ENCODE assay signal across 19 cellular contexts in the genomic region with DNA sequence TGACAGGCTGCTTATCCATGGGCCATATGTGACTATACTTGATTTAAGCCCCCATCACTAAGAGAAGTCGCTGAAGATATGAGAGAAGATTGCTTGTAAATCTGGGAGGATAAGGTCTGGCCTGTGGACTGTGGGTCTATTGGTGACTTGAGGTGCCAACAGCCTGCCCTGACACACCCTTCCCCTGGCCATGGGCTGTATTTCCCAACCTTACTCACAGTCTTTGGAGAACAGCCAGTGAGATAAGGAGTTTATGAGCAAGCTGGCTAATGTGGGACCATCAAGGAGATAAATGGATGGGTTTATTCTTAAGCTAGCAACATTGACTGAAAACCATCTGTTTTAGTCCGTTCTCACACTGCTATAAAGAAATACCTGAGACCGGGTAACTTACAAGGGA.
DNase-seq lines count a peak whose midpoint lies in the region; ATAC-seq and TF ChIP-seq lines count a peak whose summit lies in the region.
"Had no signal": no experiment of that assay in that cellular context is flagged by ENCODE, and none has a peak within 500 bp of the region (broad histone marks: within the 10 kb centered on the region; RNA-seq: fewer than 3 reads in every experiment).

No MANE protein-coding gene starts in this region.

- H2BK5ac ChIP-seq in trophoblast cell (ENCODE audit: low read depth, low read length, poor library complexity): no peak overlapping the region

- no peak overlapping the region for H2BK12ac ChIP-seq in trophoblast cell (ENCODE audit: low read length)

- BruUV-seq in mammary epithelial cell (replicated peaks; lab: Mats Ljungman, UMichigan): no TSS peak

- H3K23ac ChIP-seq in trophoblast cell (ENCODE audit: low read length): no peak overlapping the region

- H4K91ac ChIP-seq in trophoblast cell (ENCODE audit: low read depth, low read length): no peak overlapping the region

- no peak overlapping the region for H3K18ac ChIP-seq in trophoblast cell (ENCODE audit: low read length)

- no peak overlapping the region for H3K4me2 ChIP-seq in mammary epithelial cell (ENCODE audit: insufficient read depth, low read depth, low read length)
- no peak overlapping the region for H3K4me2 ChIP-seq in trophoblast cell (ENCODE audit: low read length)

- H3K9me3 ChIP-seq in Peyer's patch: no peaks in the 10 kb centered on the region
- H3K9me3 ChIP-seq in mammary epithelial cell (replicated peaks; ENCODE audit: insufficient read depth, low read length): no peaks in the 10 kb centered on the region
- no peaks in the 10 kb centered on the region for H3K9me3 ChIP-seq in trophoblast cell (ENCODE audit: insufficient read depth, low read depth, low read length)
- no peaks in the 10 kb centered on the region for H3K9me3 ChIP-seq in psoas muscle
- H3K9me3 ChIP-seq: ascending aorta, sigmoid colon, vagina had no signal

- no peaks in the 10 kb centered on the region for H3K27me3 ChIP-seq in Peyer's patch
- no peaks in the 10 kb centered on the region for H3K27me3 ChIP-seq in mammary epithelial cell (ENCODE audit: insufficient read depth, low read length)
- H3K27me3 ChIP-seq in trophoblast cell (ENCODE audit: insufficient read depth, low read length): no peaks in the 10 kb centered on the region
- H3K27me3 ChIP-seq in psoas muscle (ENCODE audit: insufficient read depth in 3 of 3, low read length in 2 of 3): no peaks in the 10 kb centered on the region
- H3K27me3 ChIP-seq: ascending aorta, sigmoid colon, vagina had no signal

- H3K79me1 ChIP-seq in trophoblast cell (ENCODE audit: low read length): no peaks in the 10 kb centered on the region

- H3K36me3 Mint-ChIP-seq in activated T-cell treated with anti-CD3 and anti-CD28 coated beads, Interleukin-2, amount 50 U/mL, for 4 hours (ENCODE audit: insufficient read depth): no peaks in the 10 kb centered on the region
- no peaks in the 10 kb centered on the region for H3K36me3 Mint-ChIP-seq in stimulated activated memory B cell treated with anti-CD40 and anti-IgM and Interleukin-4, amounts not matched to agents 10 μg/mL and 1 μg/mL and 100 μg/mL, for 72 hours
- H3K36me3 Mint-ChIP-seq: CD14-positive monocyte, natural killer cell had no signal

- no peak overlapping the region for H4K8ac ChIP-seq in trophoblast cell (ENCODE audit: low read depth, low read length)

- TF ChIP-seq POLR2A in Peyer's patch (IDR thresholded peaks at IDR 0.05): no peak

- TF ChIP-seq CTCF in Peyer's patch (IDR thresholded peaks at IDR 0.05): no peak
- no peak for TF ChIP-seq CTCF in mammary epithelial cell (conservative IDR thresholded peaks at IDR 0.05 in 1 of 2, IDR thresholded peaks at IDR 0.05 in 1 of 2; ENCODE audit: extremely low read depth in 1 of 2, insufficient read depth in 1 of 2, low read depth in 1 of 2, low read length in 2 of 2)
- TF ChIP-seq CTCF in psoas muscle (IDR thresholded peaks at IDR 0.05): no peak

- H3K9ac ChIP-seq in mammary epithelial cell (ENCODE audit: insufficient read depth, low read length) (no peak overlapping the region), trophoblast cell (ENCODE audit: low read length) (no peak overlapping the region)
- H3K9ac ChIP-seq: parathyroid adenoma had no signal

- no peak overlapping the region for H3K14ac ChIP-seq in trophoblast cell (ENCODE audit: low read length)

- no peak overlapping the region for H4K12ac ChIP-seq in trophoblast cell (ENCODE audit: low read depth, low read length)

- H3K4ac ChIP-seq in trophoblast cell (ENCODE audit: low read depth, low read length): no peak overlapping the region

- no peak overlapping the region for H3K4me3 Mint-ChIP-seq in activated T-cell treated with anti-CD3 and anti-CD28 coated beads, Interleukin-2, amount 50 U/mL, for 4 hours
- H3K4me3 Mint-ChIP-seq in stimulated activated memory B cell treated with anti-CD40 and anti-IgM and Interleukin-4, amounts not matched to agents 10 μg/mL and 1 μg/mL and 100 μg/mL, for 72 hours: no peak overlapping the region
- H3K4me3 Mint-ChIP-seq: CD14-positive monocyte, natural killer cell had no signal

- 83% methylated on average over 3 of the region's 3 CpGs for WGBS in mammary epithelial cell (ENCODE audit: low coverage, missing lambda C conversion rate)
- no CpG with 5 or more reads among the region's 3 CpGs for WGBS in trophoblast cell (ENCODE audit: extremely low coverage, insufficient coverage, insufficient read length)
- WGBS in psoas muscle, 3 donors: 86 to 93% (median 90%) methylated on average over 3 of the region's 3 CpGs

- H3K79me2 ChIP-seq in mammary epithelial cell (ENCODE audit: insufficient read depth, low read length) (no peaks in the 10 kb centered on the region), trophoblast cell (ENCODE audit: control insufficient read depth, insufficient read depth, low read length, poor library complexity) (no peaks in the 10 kb centered on the region)
- H3K79me2 ChIP-seq: parathyroid adenoma had no signal

- no peaks in the 10 kb centered on the region for H3K27me3 Mint-ChIP-seq in activated T-cell treated with anti-CD3 and anti-CD28 coated beads, Interleukin-2, amount 50 U/mL, for 4 hours (ENCODE audit: low read depth)
- H3K27me3 Mint-ChIP-seq in stimulated activated memory B cell treated with anti-CD40 and anti-IgM and Interleukin-4, amounts not matched to agents 10 μg/mL and 1 μg/mL and 100 μg/mL, for 72 hours: no peaks in the 10 kb centered on the region

- no peak overlapping the region for H2AK5ac ChIP-seq in trophoblast cell (ENCODE audit: low read length)

- H3K4me1 ChIP-seq in Peyer's patch: no peaks in the 10 kb centered on the region
- H3K4me1 ChIP-seq in mammary epithelial cell (ENCODE audit: insufficient read depth, low read length): no peaks in the 10 kb centered on the region
- H3K4me1 ChIP-seq in trophoblast cell (ENCODE audit: control insufficient read depth in 1 of 2, insufficient read depth in 2 of 2, low read length in 2 of 2): no peaks in the 10 kb centered on the region
- H3K4me1 ChIP-seq in psoas muscle: no peaks in the 10 kb centered on the region
- H3K4me1 ChIP-seq: ascending aorta, parathyroid adenoma, sigmoid colon, vagina had no signal

- H2BK120ac ChIP-seq in trophoblast cell (ENCODE audit: insufficient read depth, low read length, poor library complexity): no peak overlapping the region

- in situ Hi-C loops in mammary epithelial cell (cut with MboI; ENCODE audit: low sequenced_read_pairs in 2 of 2): no loop called here

- H3K4me3 ChIP-seq in Peyer's patch (no peak overlapping the region), mammary epithelial cell (replicated peaks in 1 of 3; ENCODE audit: insufficient read depth in 1 of 3, low read depth in 2 of 3, low read length in 3 of 3) (no peak overlapping the region), trophoblast cell (ENCODE audit: low read depth, low read length) (no peak overlapping the region), psoas muscle (no peak overlapping the region)
- H3K4me3 ChIP-seq: ascending aorta, sigmoid colon, vagina had no signal

- CTCF ChIA-PET in mammary epithelial cell (lab: Charles Lee; ENCODE audit: low non-redundant PET): no interaction called here

- no peaks in the 10 kb centered on the region for H3K36me3 ChIP-seq in Peyer's patch
- H3K36me3 ChIP-seq in mammary epithelial cell (ENCODE audit: insufficient read depth, low read length): no peaks in the 10 kb centered on the region
- H3K36me3 ChIP-seq in trophoblast cell (ENCODE audit: control insufficient read depth in 1 of 2, insufficient read depth in 2 of 2, low read length in 2 of 2): no peaks in the 10 kb centered on the region
- no peaks in the 10 kb centered on the region for H3K36me3 ChIP-seq in psoas muscle (ENCODE audit: insufficient read depth in 1 of 2, low read depth in 1 of 2)
- H3K36me3 ChIP-seq: ascending aorta, sigmoid colon, vagina had no signal

- no peaks in the 10 kb centered on the region for H4K20me1 ChIP-seq in mammary epithelial cell (ENCODE audit: insufficient read depth, low read length)

- intact Hi-C loops in mammary epithelial cell (cut with micrococcal nuclease): no loop called here
- intact Hi-C loops in psoas muscle (cut with DNase I): no loop called here

- H3K27ac Mint-ChIP-seq in stimulated activated memory B cell treated with anti-CD40 and anti-IgM and Interleukin-4, amounts not matched to agents 10 μg/mL and 1 μg/mL and 100 μg/mL, for 72 hours: no peak overlapping the region
- H3K27ac Mint-ChIP-seq: CD14-positive monocyte, natural killer cell had no signal

- no peaks in the 10 kb centered on the region for H3K9me3 Mint-ChIP-seq in activated T-cell treated with anti-CD3 and anti-CD28 coated beads, Interleukin-2, amount 50 U/mL, for 4 hours
- no peaks in the 10 kb centered on the region for H3K9me3 Mint-ChIP-seq in stimulated activated memory B cell treated with anti-CD40 and anti-IgM and Interleukin-4, amounts not matched to agents 10 μg/mL and 1 μg/mL and 100 μg/mL, for 72 hours
- H3K9me3 Mint-ChIP-seq: natural killer cell had no signal

- no peaks in the 10 kb centered on the region for H3K4me1 Mint-ChIP-seq in activated T-cell treated with anti-CD3 and anti-CD28 coated beads, Interleukin-2, amount 50 U/mL, for 4 hours (ENCODE audit: low read depth)
- no peaks in the 10 kb centered on the region for H3K4me1 Mint-ChIP-seq in stimulated activated memory B cell treated with anti-CD40 and anti-IgM and Interleukin-4, amounts not matched to agents 10 μg/mL and 1 μg/mL and 100 μg/mL, for 72 hours
- H3K4me1 Mint-ChIP-seq: CD14-positive monocyte, natural killer cell had no signal

- H3K27ac ChIP-seq in Peyer's patch (no peak overlapping the region), mammary epithelial cell (ENCODE audit: insufficient read depth, low read depth, low read length) (no peak overlapping the region), trophoblast cell (ENCODE audit: low read depth, low read length) (no peak overlapping the region), psoas muscle (no peak overlapping the region)
- H3K27ac ChIP-seq: ascending aorta, parathyroid adenoma, sigmoid colon, vagina had no signal

- dilution Hi-C loops in mammary epithelial cell (cut with HindIII; ENCODE audit: low sequenced_read_pairs): loop anchor here (10.0 kb wide), 1 partner anchor 51 kb away; no protein-coding TSS in a partner anchor

- H2AFZ ChIP-seq in mammary epithelial cell (ENCODE audit: low read depth, low read length) (no peak overlapping the region), trophoblast cell (ENCODE audit: insufficient read depth, low read length, poor library complexity) (no peak overlapping the region)
- H2AFZ ChIP-seq: parathyroid adenoma had no signal

- ATAC-seq in activated T-cell treated with anti-CD3 and anti-CD28 coated beads, Interleukin-2, amount 50 U/mL, for 4 hours: no peak
- ATAC-seq in stimulated activated memory B cell treated with anti-CD40 and anti-IgM and Interleukin-4, amounts not matched to agents 10 μg/mL and 1 μg/mL and 100 μg/mL, for 72 hours: no peak
- no peak for ATAC-seq in psoas muscle
- ATAC-seq: natural killer cell, Right ventricle myocardium inferior had no signal

- DNase-seq in DMS 273 (lab: John Stamatoyannopoulos, UW; ENCODE audit: unreplicated experiment) (peak; percentile 48), Peyer's patch (peak in 2 of 3 donors; percentile 55 to 74), mammary epithelial cell (peak; percentile 6), mucosa of gallbladder (ENCODE audit: low spot score) (peak; percentile 35), trophoblast cell (no peak), psoas muscle (no peak)
- DNase-seq in activated T-cell treated with anti-CD3 and anti-CD28 coated beads, Interleukin-2, amount 50 U/mL, for 4 hours: no peak
- DNase-seq: activated naive CD4-positive, alpha-beta T cell treated with anti-CD3 and anti-CD28 coated beads, Interleukin-2, amount 50 U/mL, for 16 hours; natural killer cell; NCI-H1417 treated with DMSO at 0.1 percent for 48 hours; NCI-H524 treated with DMSO at 0.1 percent for 48 hours; sigmoid colon; SW 1271 had no signal

Comparison
In these comparisons a context has a peak if more than half of its experiments do, and no peak if none do; other contexts are left out.
1. DNase-seq: peak in DMS 273 (single experiment), Peyer's patch (2 of 3), mammary epithelial cell (single experiment) and mucosa of gallbladder (single experiment); none in activated T-cell treated with anti-CD3 and anti-CD28 coated beads, Interleukin-2, amount 50 U/mL, for 4 hours (single experiment), trophoblast cell (0 of 2) and psoas muscle (0 of 2).